Comparison of ENCODE assay signal across 1 cellular context in genomic region chr22:37546436-37547248, GRCh38.
TF ChIP-seq lines count a peak whose summit lies in the region.

No MANE protein-coding gene starts in this region.

TF ChIP-seq in HepG2, 621 proteins besides CTCF, POLR2A, EP300 and RAD21 (continued from another document and continues in another):
- TF ChIP-seq, protein P1, sequence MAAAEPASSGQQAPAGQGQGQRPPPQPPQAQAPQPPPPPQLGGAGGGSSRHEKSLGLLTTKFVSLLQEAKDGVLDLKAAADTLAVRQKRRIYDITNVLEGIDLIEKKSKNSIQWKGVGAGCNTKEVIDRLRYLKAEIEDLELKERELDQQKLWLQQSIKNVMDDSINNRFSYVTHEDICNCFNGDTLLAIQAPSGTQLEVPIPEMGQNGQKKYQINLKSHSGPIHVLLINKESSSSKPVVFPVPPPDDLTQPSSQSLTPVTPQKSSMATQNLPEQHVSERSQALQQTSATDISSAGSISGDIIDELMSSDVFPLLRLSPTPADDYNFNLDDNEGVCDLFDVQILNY (CRISPR knock-in tag; conservative IDR thresholded peaks at IDR 0.05) = no peak
- no peak for TF ChIP-seq ZNF75D (CRISPR knock-in tag; IDR thresholded peaks at IDR 0.05; ENCODE audit: borderline replicate concordance)
- TF ChIP-seq ARID2 (CRISPR knock-in tag; IDR thresholded peaks at IDR 0.05; ENCODE audit: borderline replicate concordance) = no peak
- TF ChIP-seq HMGA1 (CRISPR knock-in tag; conservative IDR thresholded peaks at IDR 0.05) = no peak
- no peak for TF ChIP-seq SOX5 (CRISPR knock-in tag; IDR thresholded peaks at IDR 0.05; ENCODE audit: borderline replicate concordance)
- TF ChIP-seq, protein P2, sequence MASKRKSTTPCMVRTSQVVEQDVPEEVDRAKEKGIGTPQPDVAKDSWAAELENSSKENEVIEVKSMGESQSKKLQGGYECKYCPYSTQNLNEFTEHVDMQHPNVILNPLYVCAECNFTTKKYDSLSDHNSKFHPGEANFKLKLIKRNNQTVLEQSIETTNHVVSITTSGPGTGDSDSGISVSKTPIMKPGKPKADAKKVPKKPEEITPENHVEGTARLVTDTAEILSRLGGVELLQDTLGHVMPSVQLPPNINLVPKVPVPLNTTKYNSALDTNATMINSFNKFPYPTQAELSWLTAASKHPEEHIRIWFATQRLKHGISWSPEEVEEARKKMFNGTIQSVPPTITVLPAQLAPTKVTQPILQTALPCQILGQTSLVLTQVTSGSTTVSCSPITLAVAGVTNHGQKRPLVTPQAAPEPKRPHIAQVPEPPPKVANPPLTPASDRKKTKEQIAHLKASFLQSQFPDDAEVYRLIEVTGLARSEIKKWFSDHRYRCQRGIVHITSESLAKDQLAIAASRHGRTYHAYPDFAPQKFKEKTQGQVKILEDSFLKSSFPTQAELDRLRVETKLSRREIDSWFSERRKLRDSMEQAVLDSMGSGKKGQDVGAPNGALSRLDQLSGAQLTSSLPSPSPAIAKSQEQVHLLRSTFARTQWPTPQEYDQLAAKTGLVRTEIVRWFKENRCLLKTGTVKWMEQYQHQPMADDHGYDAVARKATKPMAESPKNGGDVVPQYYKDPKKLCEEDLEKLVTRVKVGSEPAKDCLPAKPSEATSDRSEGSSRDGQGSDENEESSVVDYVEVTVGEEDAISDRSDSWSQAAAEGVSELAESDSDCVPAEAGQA (IDR thresholded peaks at IDR 0.05; ENCODE audit: low read depth) = peak; percentile 58; the same call in 1 of the 2 replicates
- TF ChIP-seq, protein P2 (CRISPR knock-in tag; IDR thresholded peaks at IDR 0.05; ENCODE audit: borderline replicate concordance) = no peak
- no peak for TF ChIP-seq ZNF281 (CRISPR knock-in tag; IDR thresholded peaks at IDR 0.05; ENCODE audit: borderline replicate concordance)
- no peak for TF ChIP-seq SAFB2 (CRISPR knock-in tag; IDR thresholded peaks at IDR 0.05; ENCODE audit: borderline replicate concordance, low read depth)
- TF ChIP-seq ZNF569 (CRISPR knock-in tag; IDR thresholded peaks at IDR 0.05; ENCODE audit: borderline replicate concordance) = no peak
- TF ChIP-seq, protein P3, sequence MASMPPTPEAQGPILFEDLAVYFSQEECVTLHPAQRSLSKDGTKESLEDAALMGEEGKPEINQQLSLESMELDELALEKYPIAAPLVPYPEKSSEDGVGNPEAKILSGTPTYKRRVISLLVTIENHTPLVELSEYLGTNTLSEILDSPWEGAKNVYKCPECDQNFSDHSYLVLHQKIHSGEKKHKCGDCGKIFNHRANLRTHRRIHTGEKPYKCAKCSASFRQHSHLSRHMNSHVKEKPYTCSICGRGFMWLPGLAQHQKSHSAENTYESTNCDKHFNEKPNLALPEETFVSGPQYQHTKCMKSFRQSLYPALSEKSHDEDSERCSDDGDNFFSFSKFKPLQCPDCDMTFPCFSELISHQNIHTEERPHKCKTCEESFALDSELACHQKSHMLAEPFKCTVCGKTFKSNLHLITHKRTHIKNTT (CRISPR knock-in tag; IDR thresholded peaks at IDR 0.05) = no peak
- TF ChIP-seq, protein P4, sequence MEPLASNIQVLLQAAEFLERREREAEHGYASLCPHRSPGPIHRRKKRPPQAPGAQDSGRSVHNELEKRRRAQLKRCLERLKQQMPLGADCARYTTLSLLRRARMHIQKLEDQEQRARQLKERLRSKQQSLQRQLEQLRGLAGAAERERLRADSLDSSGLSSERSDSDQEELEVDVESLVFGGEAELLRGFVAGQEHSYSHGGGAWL (CRISPR knock-in tag; IDR thresholded peaks at IDR 0.05) = no peak; the same call in 1 of the 2 replicates
- TF ChIP-seq TFE3 (CRISPR knock-in tag; IDR thresholded peaks at IDR 0.05) = no peak
- TF ChIP-seq, protein P5, sequence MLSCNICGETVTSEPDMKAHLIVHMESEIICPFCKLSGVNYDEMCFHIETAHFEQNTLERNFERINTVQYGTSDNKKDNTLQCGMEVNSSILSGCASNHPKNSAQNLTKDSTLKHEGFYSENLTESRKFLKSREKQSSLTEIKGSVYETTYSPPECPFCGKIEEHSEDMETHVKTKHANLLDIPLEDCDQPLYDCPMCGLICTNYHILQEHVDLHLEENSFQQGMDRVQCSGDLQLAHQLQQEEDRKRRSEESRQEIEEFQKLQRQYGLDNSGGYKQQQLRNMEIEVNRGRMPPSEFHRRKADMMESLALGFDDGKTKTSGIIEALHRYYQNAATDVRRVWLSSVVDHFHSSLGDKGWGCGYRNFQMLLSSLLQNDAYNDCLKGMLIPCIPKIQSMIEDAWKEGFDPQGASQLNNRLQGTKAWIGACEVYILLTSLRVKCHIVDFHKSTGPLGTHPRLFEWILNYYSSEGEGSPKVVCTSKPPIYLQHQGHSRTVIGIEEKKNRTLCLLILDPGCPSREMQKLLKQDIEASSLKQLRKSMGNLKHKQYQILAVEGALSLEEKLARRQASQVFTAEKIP (CRISPR knock-in tag; IDR thresholded peaks at IDR 0.05; ENCODE audit: borderline replicate concordance) = no peak
- no peak for TF ChIP-seq NR2F1 (CRISPR knock-in tag; IDR thresholded peaks at IDR 0.05)
- TF ChIP-seq MXI1 (IDR thresholded peaks at IDR 0.05; ENCODE audit: borderline replicate concordance, low read depth, low read length) = no peak
- TF ChIP-seq, protein P6, sequence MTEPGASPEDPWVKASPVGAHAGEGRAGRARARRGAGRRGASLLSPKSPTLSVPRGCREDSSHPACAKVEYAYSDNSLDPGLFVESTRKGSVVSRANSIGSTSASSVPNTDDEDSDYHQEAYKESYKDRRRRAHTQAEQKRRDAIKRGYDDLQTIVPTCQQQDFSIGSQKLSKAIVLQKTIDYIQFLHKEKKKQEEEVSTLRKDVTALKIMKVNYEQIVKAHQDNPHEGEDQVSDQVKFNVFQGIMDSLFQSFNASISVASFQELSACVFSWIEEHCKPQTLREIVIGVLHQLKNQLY (CRISPR knock-in tag; IDR thresholded peaks at IDR 0.05) = no peak
- no peak for TF ChIP-seq TOE1 (CRISPR knock-in tag; IDR thresholded peaks at IDR 0.05)
- no peak for TF ChIP-seq POGZ (CRISPR knock-in tag; IDR thresholded peaks at IDR 0.05)
- TF ChIP-seq, protein P7, sequence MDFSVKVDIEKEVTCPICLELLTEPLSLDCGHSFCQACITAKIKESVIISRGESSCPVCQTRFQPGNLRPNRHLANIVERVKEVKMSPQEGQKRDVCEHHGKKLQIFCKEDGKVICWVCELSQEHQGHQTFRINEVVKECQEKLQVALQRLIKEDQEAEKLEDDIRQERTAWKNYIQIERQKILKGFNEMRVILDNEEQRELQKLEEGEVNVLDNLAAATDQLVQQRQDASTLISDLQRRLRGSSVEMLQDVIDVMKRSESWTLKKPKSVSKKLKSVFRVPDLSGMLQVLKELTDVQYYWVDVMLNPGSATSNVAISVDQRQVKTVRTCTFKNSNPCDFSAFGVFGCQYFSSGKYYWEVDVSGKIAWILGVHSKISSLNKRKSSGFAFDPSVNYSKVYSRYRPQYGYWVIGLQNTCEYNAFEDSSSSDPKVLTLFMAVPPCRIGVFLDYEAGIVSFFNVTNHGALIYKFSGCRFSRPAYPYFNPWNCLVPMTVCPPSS (IDR thresholded peaks at IDR 0.05) = no peak
- no peak for TF ChIP-seq FOSL2 (CRISPR knock-in tag; IDR thresholded peaks at IDR 0.05)
- TF ChIP-seq NR2F2 (IDR thresholded peaks at IDR 0.05; ENCODE audit: borderline replicate concordance, low read depth) = no peak
- no peak for TF ChIP-seq ZNF883 (CRISPR knock-in tag; IDR thresholded peaks at IDR 0.05; ENCODE audit: not compliant biosample characterization)
- no peak for TF ChIP-seq HNF4A (CRISPR knock-in tag; IDR thresholded peaks at IDR 0.05)
- TF ChIP-seq ZNF83 (CRISPR knock-in tag; IDR thresholded peaks at IDR 0.05; ENCODE audit: borderline replicate concordance) = no peak
- TF ChIP-seq FOSL1 (CRISPR knock-in tag; IDR thresholded peaks at IDR 0.05; ENCODE audit: borderline replicate concordance) = no peak
- TF ChIP-seq AKAP8 (CRISPR knock-in tag; IDR thresholded peaks at IDR 0.05) = no peak
- no peak for TF ChIP-seq SMAD9 (CRISPR knock-in tag; IDR thresholded peaks at IDR 0.05)
- no peak for TF ChIP-seq ZNF513 (CRISPR knock-in tag; conservative IDR thresholded peaks at IDR 0.05)
- no peak for TF ChIP-seq CREM (IDR thresholded peaks at IDR 0.05)
- no peak for TF ChIP-seq CREM (CRISPR knock-in tag; IDR thresholded peaks at IDR 0.05)
- TF ChIP-seq TGIF2 (CRISPR knock-in tag; IDR thresholded peaks at IDR 0.05) = no peak
- peak; percentile 64; the same call in 1 of the 2 replicates for TF ChIP-seq PATZ1 (CRISPR knock-in tag; IDR thresholded peaks at IDR 0.05)
- no peak for TF ChIP-seq ZNF691 (CRISPR knock-in tag; IDR thresholded peaks at IDR 0.05; ENCODE audit: borderline replicate concordance, low read depth)
- TF ChIP-seq RFXANK (CRISPR knock-in tag; IDR thresholded peaks at IDR 0.05) = no peak
- no peak for TF ChIP-seq ZFYVE20 (CRISPR knock-in tag; IDR thresholded peaks at IDR 0.05; ENCODE audit: borderline replicate concordance, low read depth)
- TF ChIP-seq TBP (CRISPR knock-in tag; IDR thresholded peaks at IDR 0.05) = no peak
- TF ChIP-seq JUND (CRISPR knock-in tag; IDR thresholded peaks at IDR 0.05) = no peak
- TF ChIP-seq EED (CRISPR knock-in tag; IDR thresholded peaks at IDR 0.05) = no peak
- TF ChIP-seq ZNF558 (CRISPR knock-in tag; IDR thresholded peaks at IDR 0.05; ENCODE audit: borderline replicate concordance) = no peak
- TF ChIP-seq U2AF2 (IDR thresholded peaks at IDR 0.05; ENCODE audit: low read depth, low read length) = no peak
